ENCODE assay signal across 39 cellular contexts in the genomic region with DNA sequence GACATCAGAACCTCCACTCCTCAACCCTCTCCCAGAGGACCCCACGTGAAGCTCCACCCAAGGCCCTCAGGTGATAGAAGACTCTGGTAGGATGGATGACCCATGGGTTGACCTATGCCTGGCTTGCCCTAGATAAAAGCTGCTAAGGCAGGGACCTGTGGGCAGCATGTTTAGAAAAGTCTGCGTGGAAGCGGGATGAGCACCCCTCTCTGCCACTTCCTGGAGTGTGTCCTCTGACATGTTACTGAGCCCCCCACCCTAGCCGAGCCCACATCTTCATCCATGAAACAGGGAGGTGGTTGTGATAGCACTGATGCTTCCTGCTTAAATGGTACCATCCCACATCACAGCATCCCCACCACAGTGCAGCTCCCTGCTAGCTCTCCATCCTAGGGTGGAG.
"Had no signal": no experiment of that assay in that cellular context is flagged by ENCODE, and none has a peak within 500 bp of the region (broad histone marks: within the 10 kb centered on the region; RNA-seq: fewer than 3 reads in every experiment).

No MANE protein-coding gene starts in this region.

- H3K4me1 Mint-ChIP-seq: activated naive CD4-positive, alpha-beta T cell treated with anti-CD3 and anti-CD28 coated beads, Interleukin-2, amount 10 ng/mL, durations not matched to agents 7 days and 5 days; activated naive CD4-positive, alpha-beta T cell treated with anti-CD3 and anti-CD28 coated beads, Interleukin-2, amount 50 U/mL, for 24 hours; activated naive CD8-positive, alpha-beta T cell treated with anti-CD3 and anti-CD28 coated beads for 36 hours; activated naive CD8-positive, alpha-beta T cell treated with anti-CD3 and anti-CD28 coated beads, Interleukin-2, amount 10 ng/mL, durations not matched to agents 7 days and 5 days; activated naive CD8-positive, alpha-beta T cell treated with anti-CD3 and anti-CD28 coated beads, Interleukin-2, amount 50 U/mL, for 24 hours; activated T-helper 17 cell treated with anti-CD3 and anti-CD28 coated beads, Interleukin-2, amount 50 U/mL, for 72 hours; brain; central memory CD8-positive, alpha-beta T cell had no signal

- H3K27me3 ChIP-seq: adrenal gland, ascending aorta, body of pancreas, brain microvascular endothelial cell, breast epithelium, cardiac muscle cell had no signal

- H3K9me3 Mint-ChIP-seq: activated naive CD4-positive, alpha-beta T cell treated with anti-CD3 and anti-CD28 coated beads for 36 hours; activated naive CD4-positive, alpha-beta T cell treated with anti-CD3 and anti-CD28 coated beads, Interleukin-2, amount 10 ng/mL, durations not matched to agents 7 days and 5 days; activated naive CD4-positive, alpha-beta T cell treated with anti-CD3 and anti-CD28 coated beads, Interleukin-2, amount 50 U/mL, for 24 hours; activated naive CD4-positive, alpha-beta T cell treated with anti-CD3 and anti-CD28 coated beads, Interleukin-2, amount 50 U/mL, for 72 hours; activated naive CD8-positive, alpha-beta T cell treated with anti-CD3 and anti-CD28 coated beads for 36 hours; activated naive CD8-positive, alpha-beta T cell treated with anti-CD3 and anti-CD28 coated beads, Interleukin-2, amount 10 ng/mL, durations not matched to agents 7 days and 5 days; activated naive CD8-positive, alpha-beta T cell treated with anti-CD3 and anti-CD28 coated beads, Interleukin-2, amount 50 U/mL, for 24 hours; activated T-cell treated with anti-CD3 and anti-CD28 coated beads, Interleukin-2, amount 50 U/mL, for 24 hours; activated T-cell treated with anti-CD3 and anti-CD28 coated beads, Interleukin-2, amount 50 U/mL, for 4 hours; activated T-cell treated with anti-CD3 and anti-CD28 coated beads, Interleukin-2, amount 50 U/mL, for 72 hours; activated T-helper 1 cell treated with anti-CD3 and anti-CD28 coated beads, Interleukin-12 subunit alpha, Interleukin-12 subunit beta, Interleukin-2, Interleukin-4 antibody, amounts not matched to agents 30 ng/mL and 10 ng/mL and 1 ng/mL, durations not matched to agents 14 hours and 24 hours and 36 hours; activated T-helper 17 cell treated with anti-CD3 and anti-CD28 coated beads, Interleukin-2, amount 50 U/mL, for 72 hours; activated T-helper 2 cell treated with anti-CD3 and anti-CD28 coated beads, Interferon-gamma antibody, Interleukin-2, Interleukin-4, amounts not matched to agents 10 μg/mL and 5 μg/mL and 100 μg/mL, durations not matched to agents 14 hours and 24 hours and 36 hours; brain; central memory CD8-positive, alpha-beta T cell had no signal

- H3K36me3 Mint-ChIP-seq: activated naive CD4-positive, alpha-beta T cell treated with anti-CD3 and anti-CD28 coated beads, Interleukin-2, amount 10 ng/mL, durations not matched to agents 7 days and 5 days; activated naive CD4-positive, alpha-beta T cell treated with anti-CD3 and anti-CD28 coated beads, Interleukin-2, amount 50 U/mL, for 72 hours; activated naive CD8-positive, alpha-beta T cell treated with anti-CD3 and anti-CD28 coated beads, Interleukin-2, amount 10 ng/mL, durations not matched to agents 7 days and 5 days had no signal

- H3K36me3 ChIP-seq: breast epithelium, cardiac muscle cell had no signal

- ATAC-seq: activated naive CD4-positive, alpha-beta T cell treated with anti-CD3 and anti-CD28 coated beads, Interleukin-2, amount 50 U/mL, for 72 hours; activated naive CD8-positive, alpha-beta T cell treated with anti-CD3 and anti-CD28 coated beads, Interleukin-2, amount 50 U/mL, for 24 hours; activated T-cell treated with anti-CD3 and anti-CD28 coated beads, Interleukin-2, amount 50 U/mL, for 4 hours; activated T-cell treated with anti-CD3 and anti-CD28 coated beads, Interleukin-2, amount 50 U/mL, for 72 hours; activated T-helper 17 cell treated with anti-CD3 and anti-CD28 coated beads, Interleukin-2, amount 50 U/mL, for 72 hours; body of pancreas had no signal

- H3K4me3 ChIP-seq: adrenal gland, ascending aorta, body of pancreas, breast epithelium, cardiac muscle cell had no signal

- H3K4me1 ChIP-seq: adrenal gland, ascending aorta, breast epithelium had no signal

- H3K27ac Mint-ChIP-seq: activated naive CD4-positive, alpha-beta T cell treated with anti-CD3 and anti-CD28 coated beads for 36 hours; activated naive CD4-positive, alpha-beta T cell treated with anti-CD3 and anti-CD28 coated beads, Interleukin-2, amount 10 ng/mL, durations not matched to agents 7 days and 5 days; activated naive CD4-positive, alpha-beta T cell treated with anti-CD3 and anti-CD28 coated beads, Interleukin-2, amount 50 U/mL, for 24 hours; activated naive CD8-positive, alpha-beta T cell; activated naive CD8-positive, alpha-beta T cell treated with anti-CD3 and anti-CD28 coated beads for 36 hours; activated naive CD8-positive, alpha-beta T cell treated with anti-CD3 and anti-CD28 coated beads, Interleukin-2, amount 10 ng/mL, durations not matched to agents 7 days and 5 days; activated naive CD8-positive, alpha-beta T cell treated with anti-CD3 and anti-CD28 coated beads, Interleukin-2, amount 50 U/mL, for 24 hours; activated T-cell treated with anti-CD3 and anti-CD28 coated beads, Interleukin-2, amount 50 U/mL, for 24 hours; activated T-cell treated with anti-CD3 and anti-CD28 coated beads, Interleukin-2, amount 50 U/mL, for 72 hours; activated T-helper 1 cell treated with anti-CD3 and anti-CD28 coated beads, Interleukin-12 subunit alpha, Interleukin-12 subunit beta, Interleukin-2, Interleukin-4 antibody, amounts not matched to agents 30 ng/mL and 10 ng/mL and 1 ng/mL, durations not matched to agents 14 hours and 24 hours and 36 hours; activated T-helper 17 cell treated with anti-CD3 and anti-CD28 coated beads, Interleukin-2, amount 50 U/mL, for 72 hours; activated T-helper 2 cell treated with anti-CD3 and anti-CD28 coated beads, Interferon-gamma antibody, Interleukin-2, Interleukin-4, amounts not matched to agents 10 μg/mL and 5 μg/mL and 100 μg/mL, durations not matched to agents 14 hours and 24 hours and 36 hours; brain had no signal

- H3K4me3 Mint-ChIP-seq: activated naive CD4-positive, alpha-beta T cell treated with anti-CD3 and anti-CD28 coated beads for 36 hours; activated naive CD4-positive, alpha-beta T cell treated with anti-CD3 and anti-CD28 coated beads, Interleukin-2, amount 10 ng/mL, durations not matched to agents 7 days and 5 days; activated naive CD4-positive, alpha-beta T cell treated with anti-CD3 and anti-CD28 coated beads, Interleukin-2, amount 50 U/mL, for 24 hours; activated naive CD8-positive, alpha-beta T cell; activated naive CD8-positive, alpha-beta T cell treated with anti-CD3 and anti-CD28 coated beads for 36 hours; activated naive CD8-positive, alpha-beta T cell treated with anti-CD3 and anti-CD28 coated beads, Interleukin-2, amount 10 ng/mL, durations not matched to agents 7 days and 5 days; activated naive CD8-positive, alpha-beta T cell treated with anti-CD3 and anti-CD28 coated beads, Interleukin-2, amount 50 U/mL, for 24 hours; activated T-cell treated with anti-CD3 and anti-CD28 coated beads, Interleukin-2, amount 50 U/mL, for 24 hours; activated T-cell treated with anti-CD3 and anti-CD28 coated beads, Interleukin-2, amount 50 U/mL, for 4 hours; activated T-cell treated with anti-CD3 and anti-CD28 coated beads, Interleukin-2, amount 50 U/mL, for 72 hours; activated T-helper 1 cell treated with anti-CD3 and anti-CD28 coated beads, Interleukin-12 subunit alpha, Interleukin-12 subunit beta, Interleukin-2, Interleukin-4 antibody, amounts not matched to agents 30 ng/mL and 10 ng/mL and 1 ng/mL, durations not matched to agents 14 hours and 24 hours and 36 hours; activated T-helper 17 cell treated with anti-CD3 and anti-CD28 coated beads, Interleukin-2, amount 50 U/mL, for 72 hours; brain; central memory CD8-positive, alpha-beta T cell had no signal

- DNase-seq: activated effector memory CD4-positive, alpha-beta T cell treated with anti-CD3 and anti-CD28 coated beads, Interleukin-2, amount 50 U/mL, for 16 hours; activated effector memory CD4-positive, alpha-beta T cell treated with Interleukin-2 at 50 U/mL for 16 hours; activated gamma-delta T cell; activated gamma-delta T cell treated with Interleukin-2 at 50 U/mL for 16 hours; activated naive CD4-positive, alpha-beta T cell; activated naive CD4-positive, alpha-beta T cell treated with anti-CD3 and anti-CD28 coated beads for 36 hours; activated naive CD4-positive, alpha-beta T cell treated with anti-CD3 and anti-CD28 coated beads, Interleukin-2, amount 10 ng/mL, durations not matched to agents 7 days and 5 days; activated naive CD4-positive, alpha-beta T cell treated with anti-CD3 and anti-CD28 coated beads, Interleukin-2, amount 50 U/mL, for 16 hours; activated naive CD4-positive, alpha-beta T cell treated with Interleukin-2 at 50 U/mL for 16 hours; activated naive CD8-positive, alpha-beta T cell treated with anti-CD3 and anti-CD28 coated beads for 36 hours; activated naive CD8-positive, alpha-beta T cell treated with anti-CD3 and anti-CD28 coated beads, Interleukin-2, amount 10 ng/mL, durations not matched to agents 7 days and 5 days; activated naive CD8-positive, alpha-beta T cell treated with anti-CD3 and anti-CD28 coated beads, Interleukin-2, amount 50 U/mL, for 24 hours; activated T-cell treated with anti-CD3 and anti-CD28 coated beads for 4 hours; activated T-cell treated with anti-CD3 and anti-CD28 coated beads, Interleukin-2, amount 50 U/mL, for 1 hour; activated T-cell treated with anti-CD3 and anti-CD28 coated beads, Interleukin-2, amount 50 U/mL, for 24 hours; activated T-cell treated with anti-CD3 and anti-CD28 coated beads, Interleukin-2, amount 50 U/mL, for 4 hours; activated T-cell treated with anti-CD3 and anti-CD28 coated beads, Interleukin-2, amount 50 U/mL, for 48 hours; activated T-cell treated with anti-CD3 and anti-CD28 coated beads, Interleukin-2, amount 50 U/mL, for 72 hours; amniotic stem cell; amygdala; anterior cingulate cortex; aorta; body of pancreas; brain microvascular endothelial cell; caudate nucleus; central memory CD4-positive, alpha-beta T cell; cerebellar nuclear complex had no signal

- H3K9me3 ChIP-seq: adrenal gland, ascending aorta, body of pancreas, breast epithelium had no signal

- H3K27me3 Mint-ChIP-seq: activated naive CD4-positive, alpha-beta T cell treated with anti-CD3 and anti-CD28 coated beads, Interleukin-2, amount 10 ng/mL, durations not matched to agents 7 days and 5 days; activated naive CD4-positive, alpha-beta T cell treated with anti-CD3 and anti-CD28 coated beads, Interleukin-2, amount 50 U/mL, for 24 hours; activated naive CD8-positive, alpha-beta T cell; activated naive CD8-positive, alpha-beta T cell treated with anti-CD3 and anti-CD28 coated beads for 36 hours; activated naive CD8-positive, alpha-beta T cell treated with anti-CD3 and anti-CD28 coated beads, Interleukin-2, amount 10 ng/mL, durations not matched to agents 7 days and 5 days; activated naive CD8-positive, alpha-beta T cell treated with anti-CD3 and anti-CD28 coated beads, Interleukin-2, amount 50 U/mL, for 24 hours; activated T-cell treated with anti-CD3 and anti-CD28 coated beads, Interleukin-2, amount 50 U/mL, for 24 hours; activated T-helper 17 cell treated with anti-CD3 and anti-CD28 coated beads, Interleukin-2, amount 50 U/mL, for 72 hours; brain had no signal

- H3K27ac ChIP-seq: adrenal gland, ascending aorta, body of pancreas, brain microvascular endothelial cell, breast epithelium, cardiac muscle cell had no signal
